ENCODE assay signal across 11 cellular contexts in genomic region chr13:113013878-113014751, GRCh38.
"Had no signal": no experiment of that assay in that cellular context is flagged by ENCODE, and none has a peak within 500 bp of the region (broad histone marks: within the 10 kb centered on the region; RNA-seq: fewer than 3 reads in every experiment).

No MANE protein-coding gene starts in this region.

- ATAC-seq: activated T-cell treated with anti-CD3 and anti-CD28 coated beads, Interleukin-2, amount 50 U/mL, for 72 hours; gastrocnemius medialis; psoas muscle had no signal

- H3K4me3 ChIP-seq: gastrocnemius medialis, psoas muscle, testis had no signal

- DNase-seq: activated CD4-positive, alpha-beta memory T cell treated with anti-CD3 and anti-CD28 coated beads, Interleukin-2, amount 10 ng/mL, durations not matched to agents 7 days and 5 days; activated naive CD8-positive, alpha-beta T cell treated with anti-CD3 and anti-CD28 coated beads, Interleukin-2, amount 10 ng/mL, durations not matched to agents 7 days and 5 days; activated T-cell treated with anti-CD3 and anti-CD28 coated beads, Interleukin-2, amount 50 U/mL, for 72 hours; gastrocnemius medialis; midbrain; psoas muscle; stimulated activated CD4-positive, alpha-beta T cell treated with anti-CD3 and anti-CD28 coated beads, Interleukin-2, amount 100 ng/mL, for 48 hours; stimulated activated naive CD4-positive, alpha-beta T cell treated with Interleukin-2 at 50 U/mL for 16 hours; T-helper 2 cell; testis had no signal

- FAIRE-seq: colon had no signal

- H3K27me3 ChIP-seq: testis had no signal

- H3K27ac ChIP-seq: gastrocnemius medialis, psoas muscle, testis had no signal

- H3K36me3 ChIP-seq: gastrocnemius medialis had no signal

- H3K9me3 ChIP-seq: gastrocnemius medialis, psoas muscle, testis had no signal

- H3K4me1 ChIP-seq: gastrocnemius medialis, psoas muscle, testis had no signal
